In the genomic region with DNA sequence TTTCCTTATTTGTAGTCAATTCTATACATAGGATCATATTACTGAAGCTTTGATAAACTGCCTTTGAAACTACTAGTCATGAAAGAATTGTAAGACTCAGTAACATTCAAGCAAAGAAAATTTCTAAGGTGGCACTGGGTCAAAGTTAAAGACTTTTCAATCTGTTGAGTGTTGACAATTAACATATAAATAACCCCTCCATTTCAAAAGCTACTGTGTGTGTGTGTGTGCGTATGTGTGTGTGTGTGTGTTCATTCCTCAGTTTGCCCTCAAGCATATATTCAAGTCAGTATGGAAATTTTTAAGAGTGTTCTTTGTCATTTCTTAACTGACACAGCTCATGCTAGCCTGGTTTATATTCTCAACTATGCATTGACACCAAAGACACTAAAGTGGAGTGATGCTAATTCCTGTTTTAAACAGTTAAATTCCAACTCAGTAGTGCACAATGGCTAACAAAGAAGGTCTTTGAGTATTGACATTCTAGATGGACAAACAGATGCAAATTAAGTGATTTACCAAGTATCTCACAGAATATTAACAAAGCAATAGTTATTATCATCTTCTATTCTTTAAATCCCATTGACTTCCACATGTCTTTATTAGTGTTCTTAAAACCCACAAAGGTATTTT, we compare ENCODE assay signal across 19 cellular contexts.
"Had no signal": no experiment of that assay in that cellular context is flagged by ENCODE, and none has a peak within 500 bp of the region (broad histone marks: within the 10 kb centered on the region; RNA-seq: fewer than 3 reads in every experiment).

No MANE protein-coding gene starts in this region.

- H3K36me3 ChIP-seq: cardiac muscle cell, right atrium auricular region, spleen, upper lobe of left lung had no signal

- H3K27me3 ChIP-seq: body of pancreas, cardiac muscle cell, right atrium auricular region, spleen, upper lobe of left lung had no signal

- H3K9me3 ChIP-seq: body of pancreas, right atrium auricular region, upper lobe of left lung had no signal

- ATAC-seq: body of pancreas; left cardiac atrium; stimulated activated naive CD8-positive, alpha-beta T cell treated with anti-CD3 and anti-CD28 coated beads, Interleukin-15, Interleukin-2, amounts not matched to agents 100 U/mL and 50 U/mL, for 24 hours had no signal

- H3K4me3 ChIP-seq: body of pancreas, cardiac muscle cell, right atrium auricular region, spleen, upper lobe of left lung had no signal

- H3K27ac ChIP-seq: body of pancreas, cardiac muscle cell, right atrium auricular region, spleen, upper lobe of left lung had no signal

- H3K4me1 ChIP-seq: body of pancreas, right atrium auricular region, spleen, upper lobe of left lung had no signal

- DNase-seq: activated gamma-delta T cell treated with Interleukin-2 at 50 U/mL for 16 hours; activated T-cell treated with anti-CD3 and anti-CD28 coated beads, Interleukin-2, amount 50 U/mL, for 1 hour; anterior cingulate cortex; body of pancreas; cortex of kidney; effector CD4-positive, alpha-beta T cell; erythroblast; foreskin fibroblast; glutamatergic neuron; hippocampal formation; islet precursor cell; left cardiac atrium; spleen; stimulated activated CD4-positive, alpha-beta T cell treated with anti-CD3 and anti-CD28 coated beads, Interleukin-4, amount 100 ng/mL, for 4 hours; stimulated activated naive CD8-positive, alpha-beta T cell treated with anti-CD3 and anti-CD28 coated beads, Interleukin-15, Interleukin-2, amounts not matched to agents 100 U/mL and 50 U/mL, for 24 hours; T-helper 1 cell; upper lobe of left lung had no signal
